ENCODE assay signal across 8 cellular contexts in genomic region chr19:41323023-41323422, GRCh38. TPM values are rescaled to one million over a fixed set of nuclear protein-coding genes. Genes with fewer than 3 reads are reported as not detected.
A peak's percentile ranks its signal among the peaks of the same experiment; 100 is the strongest.
DNase-seq lines count a peak whose midpoint lies in the region; ATAC-seq and TF ChIP-seq lines count a peak whose summit lies in the region.

No MANE protein-coding gene starts in this region.

- H3K27ac ChIP-seq in prostate gland: peak overlapping the region; percentile 46 to 73

- H3K36me3 ChIP-seq in prostate gland: no peaks in the 10 kb centered on the region

- TF ChIP-seq CTCF in Calu3 (IDR thresholded peaks at IDR 0.05; ENCODE audit: unreplicated experiment) (no peak), fibroblast of mammary gland (conservative IDR thresholded peaks at IDR 0.05; ENCODE audit: control insufficient read depth, insufficient read depth, low read depth, low read length) (no peak), prostate gland (IDR thresholded peaks at IDR 0.05) (no peak)

- H3K36me3 Mint-ChIP-seq in Calu3 (ENCODE audit: insufficient read depth, unreplicated experiment): peaks cover 71% of the 10 kb centered on the region

- no peaks in the 10 kb centered on the region for H3K27me3 Mint-ChIP-seq in Calu3 (ENCODE audit: unreplicated experiment)

- ATAC-seq in SK-N-SH treated with all-trans-retinoic acid at 6 μM for 48 hours (peak; percentile 2), GM18519 (IDR thresholded peaks at IDR 0.05; ENCODE audit: low FRiP score, unreplicated experiment) (no peak)

- H3K4me3 Mint-ChIP-seq in Calu3 (ENCODE audit: low read depth, unreplicated experiment): no peak overlapping the region

- H3K27me3 ChIP-seq in prostate gland (replicated peaks; ENCODE audit: insufficient read depth): no peaks in the 10 kb centered on the region

- CTCF ChIA-PET in Calu3 (lab: Charles Lee): no interaction called here

- BruUV-seq in Calu3 (replicated peaks; lab: Mats Ljungman, UMichigan): no TSS peak

- peaks cover 13% of the 10 kb centered on the region for H3K4me1 ChIP-seq in prostate gland (replicated peaks)

- TF ChIP-seq POLR2A in prostate gland (IDR thresholded peaks at IDR 0.05): no peak

- H3K4me1 Mint-ChIP-seq in Calu3 (ENCODE audit: low read depth, unreplicated experiment): peaks cover 50% of the 10 kb centered on the region

- WGBS in prostate gland: 58% methylated on average over 7 of the region's 7 CpGs

- H3K9me3 Mint-ChIP-seq in Calu3 (ENCODE audit: low read depth, unreplicated experiment): no peaks in the 10 kb centered on the region

- intact Hi-C loops in Calu3 (cut with micrococcal nuclease; ENCODE audit: unreplicated experiment) (no loop called here), prostate gland (cut with DNase I) (loop anchor here (5.0 kb wide), 1 partner anchor 34 kb away; no protein-coding TSS in a partner anchor)

- peak overlapping the region; percentile 12 for H3K4me3 ChIP-seq in fibroblast of mammary gland (ENCODE audit: control insufficient read depth, low read depth, low read length)
- H3K4me3 ChIP-seq in prostate gland: no peak overlapping the region

- H3K9me3 ChIP-seq in prostate gland: no peaks in the 10 kb centered on the region

- DNase-seq in Calu3 (no peak), fibroblast of mammary gland (ENCODE audit: low read depth) (peak; percentile 72), prostate gland (ENCODE audit: low spot score) (no peak), NCI-H69 (lab: John Stamatoyannopoulos, UW) (no peak), nucleus accumbens (lab: John Stamatoyannopoulos, UW) (no peak)
- DNase-seq in effector CD8-positive, alpha-beta T cell (lab: John Stamatoyannopoulos, UW): no peak

- peak overlapping the region; percentile 11 for H3K27ac Mint-ChIP-seq in Calu3 (ENCODE audit: unreplicated experiment)

TF ChIP-seq in SK-N-SH treated with all-trans-retinoic acid at 6 μM for 48 hours, 23 proteins besides CTCF, POLR2A, EP300 and RAD21:
- TF ChIP-seq SNAI2 (CRISPR knock-in tag; IDR thresholded peaks at IDR 0.05): no peak
- TF ChIP-seq ZFP3 (CRISPR knock-in tag; IDR thresholded peaks at IDR 0.05): no peak
- no peak for TF ChIP-seq ISL1 (CRISPR knock-in tag; IDR thresholded peaks at IDR 0.05)
- no peak for TF ChIP-seq ZC3H10 (CRISPR knock-in tag; IDR thresholded peaks at IDR 0.05)
- TF ChIP-seq BACH2 (CRISPR knock-in tag; IDR thresholded peaks at IDR 0.05; ENCODE audit: borderline replicate concordance): no peak
- TF ChIP-seq ZNF70 (CRISPR knock-in tag; IDR thresholded peaks at IDR 0.05): no peak
- no peak for TF ChIP-seq PATZ1 (CRISPR knock-in tag; IDR thresholded peaks at IDR 0.05; ENCODE audit: borderline replicate concordance)
- no peak for TF ChIP-seq POU6F1 (CRISPR knock-in tag; IDR thresholded peaks at IDR 0.05; ENCODE audit: borderline replicate concordance, low read depth)
- TF ChIP-seq OSR1 (CRISPR knock-in tag; IDR thresholded peaks at IDR 0.05): no peak
- no peak for TF ChIP-seq ARNTL (CRISPR knock-in tag; IDR thresholded peaks at IDR 0.05; ENCODE audit: borderline replicate concordance, low read depth)
- no peak for TF ChIP-seq CSRNP3 (CRISPR knock-in tag; IDR thresholded peaks at IDR 0.05)
- no peak for TF ChIP-seq RARB (CRISPR knock-in tag; IDR thresholded peaks at IDR 0.05)
- TF ChIP-seq ZNF565 (CRISPR knock-in tag; conservative IDR thresholded peaks at IDR 0.05; ENCODE audit: low read depth): no peak
- no peak for TF ChIP-seq TSHZ2 (CRISPR knock-in tag; IDR thresholded peaks at IDR 0.05)

RNA-seq across cellular contexts. Expression of gene CCDC97, which starts 13.1 kb away (rescaled TPM):
- total RNA-seq in Calu3 (2022) (45.8 and 48.0 TPM in 2 replicates), prostate gland (10 to 100 TPM; 21.0 to 34.4 TPM)

RNA-seq across cellular contexts. Expression of gene TGFB1, which starts 30.7 kb away (rescaled TPM):
- total RNA-seq in Calu3 (2022): 39.2 and 42.0 TPM in 2 replicates
- 10 to 100 TPM in 1 of 2 donors, 1 to 10 TPM in 1; 9.7 to 32.4 TPM for total RNA-seq in prostate gland

RNA-seq across cellular contexts. Expression of gene B9D2, which starts 40.9 kb away (rescaled TPM):
- total RNA-seq in Calu3 (2022): 6.4 and 8.5 TPM in 2 replicates
- total RNA-seq in prostate gland: 10 to 100 TPM; 10.7 to 17.1 TPM

RNA-seq across cellular contexts. Expression of gene TMEM91, which starts 53.3 kb away (rescaled TPM):
- total RNA-seq in Calu3 (2022) (3.9 and 5.0 TPM in 2 replicates), prostate gland (10 to 100 TPM; 15.7 to 19.7 TPM)

RNA-seq across cellular contexts. Expression of gene HNRNPUL1, which starts 58.9 kb away (rescaled TPM):
- 320 and 370 TPM in 2 replicates for total RNA-seq in Calu3 (2022)
- 100 to 1,000 TPM; 133 to 183 TPM for total RNA-seq in prostate gland
